1 cellular context compared by ENCODE assay signal in the genomic region with DNA sequence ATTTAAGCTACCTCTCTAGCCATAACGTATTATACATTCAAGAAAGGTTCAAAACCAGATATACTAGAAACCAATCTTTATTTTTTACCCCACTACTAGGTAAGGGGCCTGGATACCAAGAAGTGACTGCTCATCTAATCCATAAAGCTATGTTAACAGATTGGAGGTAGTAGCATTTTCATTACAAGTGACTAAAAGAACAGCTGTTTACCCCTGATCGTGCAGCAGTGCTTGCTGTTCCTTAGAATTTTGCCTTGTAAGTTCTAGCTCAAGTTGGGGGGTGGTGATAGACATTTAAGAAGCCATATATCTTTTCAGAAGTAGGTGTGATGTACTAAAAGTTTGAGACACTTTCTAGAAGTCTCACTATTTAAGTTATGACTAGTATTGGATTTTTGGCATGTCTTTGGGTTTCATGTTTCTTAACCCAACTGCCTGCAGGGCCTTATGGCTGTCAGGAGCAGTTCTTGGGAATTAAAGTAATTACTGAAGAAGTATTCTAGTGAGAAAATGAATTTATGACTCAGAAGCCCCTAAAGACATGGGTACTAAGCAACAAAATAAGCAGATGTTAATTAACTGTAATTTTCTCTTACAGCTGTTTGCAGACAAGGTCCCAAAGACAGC.
TF ChIP-seq lines count a peak whose summit lies in the region.

No MANE protein-coding gene starts in this region.

TF ChIP-seq in HepG2, 621 proteins besides CTCF, POLR2A, EP300 and RAD21:
- TF ChIP-seq POLR2AphosphoS5 (IDR thresholded peaks at IDR 0.05; ENCODE audit: low read depth, low read length) (peak; percentile 42; the same call in 1 of the 2 replicates), MBD4 (IDR thresholded peaks at IDR 0.05; ENCODE audit: borderline replicate concordance, low read length) (0 out of 2 replicates have a peak, but pooled peaks have one; percentile 54)
- TF ChIP-seq, protein P1, sequence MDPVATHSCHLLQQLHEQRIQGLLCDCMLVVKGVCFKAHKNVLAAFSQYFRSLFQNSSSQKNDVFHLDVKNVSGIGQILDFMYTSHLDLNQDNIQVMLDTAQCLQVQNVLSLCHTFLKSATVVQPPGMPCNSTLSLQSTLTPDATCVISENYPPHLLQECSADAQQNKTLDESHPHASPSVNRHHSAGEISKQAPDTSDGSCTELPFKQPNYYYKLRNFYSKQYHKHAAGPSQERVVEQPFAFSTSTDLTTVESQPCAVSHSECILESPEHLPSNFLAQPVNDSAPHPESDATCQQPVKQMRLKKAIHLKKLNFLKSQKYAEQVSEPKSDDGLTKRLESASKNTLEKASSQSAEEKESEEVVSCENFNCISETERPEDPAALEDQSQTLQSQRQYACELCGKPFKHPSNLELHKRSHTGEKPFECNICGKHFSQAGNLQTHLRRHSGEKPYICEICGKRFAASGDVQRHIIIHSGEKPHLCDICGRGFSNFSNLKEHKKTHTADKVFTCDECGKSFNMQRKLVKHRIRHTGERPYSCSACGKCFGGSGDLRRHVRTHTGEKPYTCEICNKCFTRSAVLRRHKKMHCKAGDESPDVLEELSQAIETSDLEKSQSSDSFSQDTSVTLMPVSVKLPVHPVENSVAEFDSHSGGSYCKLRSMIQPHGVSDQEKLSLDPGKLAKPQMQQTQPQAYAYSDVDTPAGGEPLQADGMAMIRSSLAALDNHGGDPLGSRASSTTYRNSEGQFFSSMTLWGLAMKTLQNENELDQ (CRISPR knock-in tag; IDR thresholded peaks at IDR 0.05; ENCODE audit: borderline replicate concordance), result no peak
TF ChIP-seq in HepG2: peak in this region for 2.
